Comparison of ENCODE assay signal across 8 cellular contexts in genomic region chr5:96936431-96937221, GRCh38. TPM values are rescaled to one million over a fixed set of nuclear protein-coding genes. Genes with fewer than 3 reads are reported as not detected.
A peak's percentile ranks its signal among the peaks of the same experiment; 100 is the strongest.
DNase-seq lines count a peak whose midpoint lies in the region; ATAC-seq, FAIRE-seq and TF ChIP-seq lines count a peak whose summit lies in the region.

No MANE protein-coding gene starts in this region.

- TF ChIP-seq CTCF in RWPE2 (IDR thresholded peaks at IDR 0.05; ENCODE audit: poor library complexity, severe bottlenecking) (no peak), cardiac muscle cell (IDR thresholded peaks at IDR 0.05; ENCODE audit: low read depth, low read length) (peak; percentile 4), parathyroid adenoma (IDR thresholded peaks at IDR 0.05) (no peak)

- FAIRE-seq in urothelium cell line (lab: Jason Lieb, UNC) = no peak

- peak overlapping the region; percentile 62 for H3K4me3 ChIP-seq in RWPE2 (ENCODE audit: severe bottlenecking)
- H3K4me3 ChIP-seq in cardiac muscle cell = peak overlapping the region; percentile 74
- H3K4me3 ChIP-seq in parathyroid adenoma (ENCODE audit: low read depth, low read length) = peak overlapping the region; percentile 98

- H3K27ac ChIP-seq in RWPE2 (ENCODE audit: poor library complexity, severe bottlenecking) = peak overlapping the region; percentile 87
- peak overlapping the region; percentile 91 for H3K27ac ChIP-seq in cardiac muscle cell
- peak overlapping the region; percentile 99 for H3K27ac ChIP-seq in parathyroid adenoma

- H2AFZ ChIP-seq in parathyroid adenoma = peak overlapping the region; percentile 90

- DNase-seq in NCI-H82 (lab: John Stamatoyannopoulos, UW) (peak; percentile 40), NCI-H82 treated with DMSO at 0.1 percent for 48 hours (lab: John Stamatoyannopoulos, UW; ENCODE audit: unreplicated experiment) (no peak), RWPE2 (ENCODE audit: low spot score) (peak; percentile 65), cardiac muscle cell (ENCODE audit: low read depth in 1 of 2, low spot score in 1 of 2) (peak in 1 of 2 donors; percentile 58), urothelium cell line (ENCODE audit: low spot score) (peak; percentile 34)
- DNase-seq in activated naive CD4-positive, alpha-beta T cell treated with Interleukin-2 at 50 U/mL for 16 hours = peak; percentile 54

- H3K9me3 ChIP-seq in RWPE2 (ENCODE audit: severe bottlenecking) = no peaks in the 10 kb centered on the region
- H3K9me3 ChIP-seq in cardiac muscle cell (ENCODE audit: low read depth) = no peaks in the 10 kb centered on the region
- no peaks in the 10 kb centered on the region for H3K9me3 ChIP-seq in parathyroid adenoma (ENCODE audit: control insufficient read depth, low read length)

- H3K4me2 ChIP-seq in parathyroid adenoma (ENCODE audit: low read length) = peak overlapping the region; percentile 92

- H3K79me2 ChIP-seq in parathyroid adenoma = peaks cover 25% of the 10 kb centered on the region

- H3K4me1 ChIP-seq in RWPE2 (ENCODE audit: insufficient read depth, poor library complexity, severe bottlenecking) (peaks cover 27% of the 10 kb centered on the region), cardiac muscle cell (ENCODE audit: low read depth) (peaks cover 42% of the 10 kb centered on the region), parathyroid adenoma (peaks cover 17% of the 10 kb centered on the region)

- ATAC-seq in HG02981 (IDR thresholded peaks at IDR 0.05; ENCODE audit: unreplicated experiment) = peak; percentile 28
- ATAC-seq in RWPE2 (ENCODE audit: low read depth) = peak; percentile 8

- H3K27me3 ChIP-seq in RWPE2 (ENCODE audit: insufficient read depth, poor library complexity, severe bottlenecking) (no peaks in the 10 kb centered on the region), cardiac muscle cell (no peaks in the 10 kb centered on the region), parathyroid adenoma (ENCODE audit: control insufficient read depth, insufficient read depth, low read length) (no peaks in the 10 kb centered on the region)

- peaks cover 4% of the 10 kb centered on the region; the same call in 1 of the 2 replicates for H3K36me3 ChIP-seq in RWPE2 (ENCODE audit: low read depth)
- H3K36me3 ChIP-seq in cardiac muscle cell = no peaks in the 10 kb centered on the region
- no peaks in the 10 kb centered on the region for H3K36me3 ChIP-seq in parathyroid adenoma (ENCODE audit: control insufficient read depth, insufficient read depth, low read length)

- peak overlapping the region; percentile 92 for H3K9ac ChIP-seq in parathyroid adenoma

RNA-seq across cellular contexts. Expression of gene LNPEP, which starts 0.7 kb away (rescaled TPM):
- total RNA-seq in cardiac muscle cell = 22.7 and 41.0 TPM in 2 replicates
- polyA plus RNA-seq in cardiac muscle cell = 11.2 and 17.6 TPM in 2 replicates
